26 cellular contexts compared by ENCODE assay signal in the genomic region with DNA sequence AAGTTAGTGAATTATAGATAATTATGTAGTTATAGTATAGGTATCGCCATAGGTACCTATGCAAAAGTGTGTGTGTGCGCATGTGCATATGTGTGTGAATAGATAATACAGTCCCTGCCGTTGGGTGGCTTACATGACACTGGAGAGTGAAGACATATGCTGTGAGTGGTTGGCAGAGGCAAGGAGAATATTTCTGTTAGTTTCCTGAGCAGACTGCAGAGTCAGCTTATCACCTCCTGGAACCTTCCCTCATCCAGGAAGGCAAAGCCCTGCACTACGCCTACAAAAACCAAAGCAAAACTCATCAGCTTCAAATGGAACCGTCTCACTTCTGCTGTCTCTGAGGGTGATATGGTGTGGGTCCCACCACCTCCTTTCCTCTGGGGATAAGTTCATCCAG.
"Had no signal": no experiment of that assay in that cellular context is flagged by ENCODE, and none has a peak within 500 bp of the region (broad histone marks: within the 10 kb centered on the region; RNA-seq: fewer than 3 reads in every experiment).

No MANE protein-coding gene starts in this region.

- DNase-seq: stimulated activated CD4-positive, alpha-beta T cell treated with anti-CD3 and anti-CD28 coated beads, Interleukin-2, amount 100 ng/mL, for 48 hours; stimulated activated CD4-positive, alpha-beta T cell treated with anti-CD3 and anti-CD28 coated beads, Interleukin-4, amount 100 ng/mL, for 1 hour; stimulated activated CD4-positive, alpha-beta T cell treated with anti-CD3 and anti-CD28 coated beads, Interleukin-4, amount 100 ng/mL, for 24 hours; stimulated activated CD4-positive, alpha-beta T cell treated with anti-CD3 and anti-CD28 coated beads, Interleukin-4, amount 100 ng/mL, for 4 hours; stimulated activated CD8-positive, alpha-beta memory T cell treated with anti-CD3 and anti-CD28 coated beads, Interleukin-4, amount 100 ng/mL, for 48 hours; stimulated activated naive B cell treated with anti-CD40 and anti-IgM and Interleukin-4, amounts not matched to agents 10 μg/mL and 1 μg/mL and 100 μg/mL, for 72 hours; stimulated activated naive CD4-positive, alpha-beta T cell; stimulated activated naive CD4-positive, alpha-beta T cell treated with Interleukin-2 at 50 U/mL for 16 hours; stimulated activated naive CD8-positive, alpha-beta T cell treated with anti-CD3 and anti-CD28 coated beads, Interleukin-15, amount 100 ng/mL, for 72 hours; stimulated activated naive CD8-positive, alpha-beta T cell treated with anti-CD3 and anti-CD28 coated beads, Interleukin-15, Interleukin-2, amounts not matched to agents 100 U/mL and 50 U/mL, for 24 hours; stomach; substantia nigra; testis; thyroid gland; tibial artery; transverse colon; upper lobe of left lung; upper lobe of right lung; uterus had no signal

- ATAC-seq: stimulated activated effector memory CD8-positive, alpha-beta T cell treated with anti-CD3 and anti-CD28 coated beads, Interleukin-12 subunit alpha, Interleukin-12 subunit beta, amount 100 ng/mL, for 72 hours; stimulated activated memory B cell treated with anti-CD40 and anti-IgM and Interleukin-4, amounts not matched to agents 10 μg/mL and 1 μg/mL and 100 μg/mL, for 72 hours; stimulated activated naive B cell treated with anti-CD40 and anti-IgM and Interleukin-4, amounts not matched to agents 10 μg/mL and 1 μg/mL and 100 μg/mL, for 72 hours; stimulated activated naive CD8-positive, alpha-beta T cell treated with anti-CD3 and anti-CD28 coated beads, Interleukin-15, amount 100 ng/mL, for 72 hours; stimulated activated naive CD8-positive, alpha-beta T cell treated with anti-CD3 and anti-CD28 coated beads, Interleukin-15, Interleukin-2, amounts not matched to agents 100 U/mL and 50 U/mL, for 24 hours; upper lobe of right lung had no signal

- H3K27me3 ChIP-seq: stomach, suprapubic skin, testis, thyroid gland, tibial artery, tibial nerve, transverse colon, upper lobe of left lung, upper lobe of right lung, uterus, vagina had no signal

- FAIRE-seq: urothelium cell line had no signal

- H3K36me3 ChIP-seq: stomach, suprapubic skin, thoracic aorta, thyroid gland, tibial artery, tibial nerve, transverse colon, upper lobe of left lung, upper lobe of right lung, uterus, vagina had no signal

- H3K4me3 ChIP-seq: stomach, suprapubic skin, testis, thoracic aorta, thyroid gland, tibial artery, tibial nerve, transverse colon, upper lobe of left lung, upper lobe of right lung, uterus, vagina had no signal

- H3K27ac ChIP-seq: stomach, suprapubic skin, testis, thoracic aorta, thyroid gland, tibial artery, tibial nerve, transverse colon, upper lobe of left lung, upper lobe of right lung, uterus, vagina had no signal

- H3K4me1 ChIP-seq: stomach, suprapubic skin, testis, tibial artery, tibial nerve, upper lobe of left lung, upper lobe of right lung, uterus, vagina had no signal

- H3K9me3 ChIP-seq: stomach, suprapubic skin, testis, thoracic aorta, thyroid gland, tibial artery, tibial nerve, transverse colon, upper lobe of left lung, upper lobe of right lung, uterus, vagina had no signal
